Comparison of ENCODE assay signal across 13 cellular contexts in genomic region chr12:89948266-89949175, GRCh38.
A peak's percentile ranks its signal among the peaks of the same experiment; 100 is the strongest.
DNase-seq lines count a peak whose midpoint lies in the region; ATAC-seq and TF ChIP-seq lines count a peak whose summit lies in the region.
"Had no signal": no experiment of that assay in that cellular context is flagged by ENCODE, and none has a peak within 500 bp of the region (broad histone marks: within the 10 kb centered on the region; RNA-seq: fewer than 3 reads in every experiment).

No MANE protein-coding gene starts in this region.

- CTCF ChIA-PET in AG04450 (lab: Charles Lee), result interaction anchor here (1.3 kb wide), 1 partner anchor 405 kb away, joined by 3 read pairs; no protein-coding TSS in a partner anchor

- H3K9ac ChIP-seq in OCI-LY1 (ENCODE audit: low read length), result peak overlapping the region; percentile 0; the same call in 1 of the 2 replicates
- peak overlapping the region in 1 of 2 donors; percentile 3 for H3K9ac ChIP-seq in duodenal mucosa (ENCODE audit: low read depth in 1 of 2, low read length in 2 of 2)
- H3K9ac ChIP-seq in neural progenitor cell, result no peak overlapping the region

- H3K27me3 ChIP-seq in AG04450 (ENCODE audit: control insufficient read depth, insufficient read depth, low read length) (no peaks in the 10 kb centered on the region), OCI-LY1 (ENCODE audit: insufficient read depth, low read length) (no peaks in the 10 kb centered on the region), duodenal mucosa (ENCODE audit: control insufficient read depth in 1 of 2, insufficient read depth in 2 of 2, low read length in 2 of 2) (no peaks in the 10 kb centered on the region), neural progenitor cell (no peaks in the 10 kb centered on the region)
- H3K27me3 ChIP-seq: BLaER1 treated with 17β-estradiol and CSF1 and Interleukin-3, amounts not matched to agents 10 nM and 100 nM had no signal

- ATAC-seq in HG02973 (IDR thresholded peaks at IDR 0.05; ENCODE audit: unreplicated experiment), result no peak
- ATAC-seq: HepG2, Right ventricle myocardium inferior had no signal

- no peaks in the 10 kb centered on the region for H3K36me3 ChIP-seq in OCI-LY1 (ENCODE audit: insufficient read depth, low read length)
- H3K36me3 ChIP-seq in duodenal mucosa (ENCODE audit: control insufficient read depth in 1 of 2, insufficient read depth in 2 of 2, low read length in 2 of 2), result no peaks in the 10 kb centered on the region
- no peaks in the 10 kb centered on the region for H3K36me3 ChIP-seq in neural progenitor cell
- H3K36me3 ChIP-seq: BLaER1 treated with 17β-estradiol and CSF1 and Interleukin-3, amounts not matched to agents 10 nM and 100 nM had no signal

- no peak for DNase-seq in AG04450 (ENCODE audit: low read depth, low spot score)
- no peak for DNase-seq in neural progenitor cell (ENCODE audit: low spot score)
- no peak for DNase-seq in NCI-H1436 (lab: John Stamatoyannopoulos, UW)
- DNase-seq in NCI-H774 (lab: John Stamatoyannopoulos, UW), result no peak
- no peak for DNase-seq in HuH-7 (ENCODE audit: low spot score)
- DNase-seq: NCI-H2081 treated with DMSO at 0.1 percent for 48 hours had no signal

- H2AFZ ChIP-seq in OCI-LY1 (ENCODE audit: low read length) (no peak overlapping the region), neural progenitor cell (replicated peaks) (peak overlapping the region; percentile 11)

- no peaks in the 10 kb centered on the region for H3K36me3 Mint-ChIP-seq in neural progenitor cell

- H3K4me3 ChIP-seq in AG04450 (ENCODE audit: low read depth, low read length), result no peak overlapping the region
- peak overlapping the region; percentile 2 for H3K4me3 ChIP-seq in OCI-LY1 (ENCODE audit: low read depth, low read length, poor library complexity, severe bottlenecking)
- peak overlapping the region in 1 of 2 donors; percentile 57 for H3K4me3 ChIP-seq in duodenal mucosa (ENCODE audit: low read depth in 1 of 2, low read length in 2 of 2)
- H3K4me3 ChIP-seq in neural progenitor cell, result no peak overlapping the region
- H3K4me3 ChIP-seq: BLaER1 treated with 17β-estradiol and CSF1 and Interleukin-3, amounts not matched to agents 10 nM and 100 nM had no signal

- H3K79me2 ChIP-seq in OCI-LY1 (ENCODE audit: insufficient read depth, low read length) (no peaks in the 10 kb centered on the region), neural progenitor cell (ENCODE audit: low read depth) (no peaks in the 10 kb centered on the region)

- H3F3A ChIP-seq in OCI-LY1 (ENCODE audit: insufficient read depth, low read length), result no peaks in the 10 kb centered on the region
- H3F3A ChIP-seq in neural progenitor cell (ENCODE audit: low read depth), result no peaks in the 10 kb centered on the region

- H3K4me2 ChIP-seq in OCI-LY1 (ENCODE audit: low read length) (peak overlapping the region; percentile 55; the same call in 1 of the 2 replicates), neural progenitor cell (peak overlapping the region; percentile 36)

- no peak overlapping the region for H3K4me3 Mint-ChIP-seq in neural progenitor cell
- H3K4me3 Mint-ChIP-seq: neural crest cell had no signal

- H3K9me3 ChIP-seq in AG04450 (ENCODE audit: control insufficient read depth, insufficient read depth, low read length) (no peaks in the 10 kb centered on the region), OCI-LY1 (ENCODE audit: low read length) (no peaks in the 10 kb centered on the region), duodenal mucosa (ENCODE audit: control insufficient read depth in 1 of 2, low read length in 2 of 2) (no peaks in the 10 kb centered on the region), neural progenitor cell (ENCODE audit: low read depth) (no peaks in the 10 kb centered on the region)
- H3K9me3 ChIP-seq: BLaER1 treated with 17β-estradiol and CSF1 and Interleukin-3, amounts not matched to agents 10 nM and 100 nM had no signal

- H3K4me1 Mint-ChIP-seq in neural progenitor cell, result peaks cover 43% of the 10 kb centered on the region

- H3K9me2 ChIP-seq in OCI-LY1 (ENCODE audit: low read depth, low read length), result no peaks in the 10 kb centered on the region

- H3K9me3 Mint-ChIP-seq in neural progenitor cell, result peaks cover 6% of the 10 kb centered on the region

- H3K4me1 ChIP-seq in OCI-LY1 (ENCODE audit: insufficient read depth, low read length, severe bottlenecking) (peaks cover 49% of the 10 kb centered on the region), duodenal mucosa (ENCODE audit: control insufficient read depth in 1 of 2, insufficient read depth in 2 of 2, low read length in 2 of 2) (peaks cover 46 to 81% of the 10 kb centered on the region in 2 donors), neural progenitor cell (peaks cover 39% of the 10 kb centered on the region)

- H3K27ac ChIP-seq in AG04450 (ENCODE audit: low read depth, low read length), result peak overlapping the region; percentile 25
- H3K27ac ChIP-seq in OCI-LY1 (ENCODE audit: low read depth, low read length, poor library complexity, severe bottlenecking), result peak overlapping the region; percentile 79
- H3K27ac ChIP-seq in duodenal mucosa (ENCODE audit: low read depth, low read length), result peak overlapping the region; percentile 43
- no peak overlapping the region for H3K27ac ChIP-seq in neural progenitor cell

- H4K20me1 ChIP-seq in OCI-LY1 (ENCODE audit: insufficient read depth, low read length) (no peaks in the 10 kb centered on the region), neural progenitor cell (ENCODE audit: low read depth) (no peaks in the 10 kb centered on the region)
- H4K20me1 ChIP-seq: BLaER1 treated with 17β-estradiol and CSF1 and Interleukin-3, amounts not matched to agents 10 nM and 100 nM had no signal

- POLR2A ChIA-PET in AG04450 (lab: Yijun Ruan, JAX), result interaction anchor here (0.6 to 1.2 kb wide), 2 partner anchors 21 to 75 kb away, joined by 3 to 6 read pairs; no protein-coding TSS in a partner anchor

- H3K27ac Mint-ChIP-seq in neural progenitor cell, result peak overlapping the region; percentile 91

- no peaks in the 10 kb centered on the region for H3K27me3 Mint-ChIP-seq in neural progenitor cell (ENCODE audit: insufficient read depth, low read depth)

- TF ChIP-seq CTCF in AG04450 (IDR thresholded peaks at IDR 0.05; ENCODE audit: low read depth, low read length) (no peak), OCI-LY1 (IDR thresholded peaks at IDR 0.05; ENCODE audit: low read length) (no peak), neural progenitor cell (IDR thresholded peaks at IDR 0.05) (no peak)
